ENCODE assay signal across 9 cellular contexts in the genomic region with DNA sequence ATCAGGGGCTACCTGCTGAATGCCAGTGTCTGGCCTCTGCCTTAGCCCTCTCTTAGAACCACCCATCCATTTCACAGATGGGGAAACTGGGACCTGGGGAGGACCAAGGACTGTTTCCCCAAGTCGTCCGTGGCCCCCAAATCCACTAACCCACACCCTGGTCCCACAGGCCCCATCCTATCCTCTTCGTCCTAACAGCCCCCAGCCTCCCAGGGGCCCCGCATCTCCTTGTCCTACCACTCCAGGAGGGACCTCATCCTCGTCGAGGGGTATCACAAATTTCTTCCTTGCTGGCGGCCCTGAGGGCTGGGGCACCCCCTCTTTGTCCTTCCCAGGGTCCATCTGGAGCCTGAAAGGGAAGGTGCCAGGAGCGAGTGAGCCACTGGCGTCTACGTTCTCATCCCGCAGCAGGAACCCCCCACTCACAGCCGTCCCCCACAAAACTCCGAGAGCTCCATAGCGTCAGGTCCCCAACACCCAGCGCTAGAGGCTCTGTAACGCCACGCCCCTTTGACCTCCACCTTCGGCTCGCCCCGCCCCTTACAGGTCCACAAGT. TPM values are rescaled to one million over a fixed set of nuclear protein-coding genes. Genes with fewer than 3 reads are reported as not detected.
A peak's percentile ranks its signal among the peaks of the same experiment; 100 is the strongest.
DNase-seq lines count a peak whose midpoint lies in the region; ATAC-seq, FAIRE-seq and TF ChIP-seq lines count a peak whose summit lies in the region.
"Had no signal": no experiment of that assay in that cellular context is flagged by ENCODE, and none has a peak within 500 bp of the region (broad histone marks: within the 10 kb centered on the region; RNA-seq: fewer than 3 reads in every experiment).

No MANE protein-coding gene starts in this region.

- H3K4me3 ChIP-seq in heart left ventricle (peak overlapping the region; percentile 38 to 83 (median 70)), K562 (peak overlapping the region; percentile 54), mesodermal cell (ENCODE audit: extremely low read depth, insufficient read depth, low read length, poor library complexity, severe bottlenecking) (peak overlapping the region; percentile 72), thyroid gland (replicated peaks in 1 of 3) (peak overlapping the region; percentile 2 to 71 (median 44))

- peaks cover 21% of the 10 kb centered on the region for H3K79me2 ChIP-seq in K562 (ENCODE audit: control insufficient read depth, insufficient read depth, low read length)

- TSS peak; percentile 74 for BruUV-seq in K562 (replicated peaks; lab: Mats Ljungman, UMichigan)

- in situ Hi-C loops in K562 (cut with MboI) = no loop called here

- no peak for TF ChIP-seq EP300 in K562 (IDR thresholded peaks at IDR 0.05; ENCODE audit: low read length)

- peak overlapping the region; percentile 93 to 96 for H3K9ac ChIP-seq in K562 (ENCODE audit: insufficient read depth in 1 of 2, low read depth in 2 of 2, low read length in 2 of 2)

- WGBS in heart left ventricle, 4 donors = 13 to 16% (median 16%) methylated on average over 20 of the region's 20 CpGs
- WGBS in K562 (ENCODE audit: insufficient coverage, low coverage, missing lambda C conversion rate) = 6% methylated on average over 20 of the region's 20 CpGs
- 14 to 19% methylated on average over 14 to 19 of the region's 20 CpGs for WGBS in mesodermal cell (ENCODE audit: insufficient coverage in 2 of 2), 2 experiments
- WGBS in thyroid gland, 2 donors = 14% methylated on average over 20 of the region's 20 CpGs

- TF ChIP-seq POLR2A in heart left ventricle (IDR thresholded peaks at IDR 0.05) (no peak), K562 (conservative IDR thresholded peaks at IDR 0.05) (no peak), thyroid gland (IDR thresholded peaks at IDR 0.05) (no peak)

- DNase-seq in heart left ventricle (no peak), left ventricle myocardium superior (no peak), K562 (ENCODE audit: extremely low read depth in 1 of 4, low spot score in 3 of 4) (no peak), thyroid gland (no peak), NCI-H774 (lab: John Stamatoyannopoulos, UW) (no peak)

- H3K27me3 ChIP-seq in heart left ventricle (no peaks in the 10 kb centered on the region), K562 (ENCODE audit: control insufficient read depth in 2 of 2, insufficient read depth in 2 of 2, low read length in 2 of 2) (no peaks in the 10 kb centered on the region), thyroid gland (no peaks in the 10 kb centered on the region)

- H3K9me3 ChIP-seq in heart left ventricle (no peaks in the 10 kb centered on the region), K562 (replicated peaks; ENCODE audit: control insufficient read depth, insufficient read depth, low read depth, low read length) (no peaks in the 10 kb centered on the region), mesodermal cell (ENCODE audit: control insufficient read depth, low read length) (no peaks in the 10 kb centered on the region), thyroid gland (no peaks in the 10 kb centered on the region)

- no peaks in the 10 kb centered on the region for H4K20me1 ChIP-seq in K562 (replicated peaks; ENCODE audit: control insufficient read depth, insufficient read depth, low read length)

- peak overlapping the region; percentile 91 for H3K4me2 ChIP-seq in K562 (ENCODE audit: insufficient read depth, low read length)

- FAIRE-seq in K562 (lab: Jason Lieb, UNC) = no peak
- FAIRE-seq: endometrium had no signal

- ATAC-seq in heart left ventricle (no peak), left ventricle myocardium superior (no peak), K562 (no peak), HG02981 (IDR thresholded peaks at IDR 0.05; ENCODE audit: unreplicated experiment) (no peak), GM21723 (IDR thresholded peaks at IDR 0.05; ENCODE audit: unreplicated experiment) (no peak)

- POLR2A ChIA-PET in K562 (lab: Yijun Ruan, JAX) = interaction anchor here (0.6 to 2.6 kb wide), 6 partner anchors 15 to 44 kb away, joined by 3 to 8 read pairs (median 3); a partner anchor contains a TSS

- H3K9me1 ChIP-seq in K562 (ENCODE audit: control insufficient read depth, insufficient read depth, low read length) = no peaks in the 10 kb centered on the region

- TF ChIP-seq CTCF in heart left ventricle (IDR thresholded peaks at IDR 0.05) (no peak), K562 (IDR thresholded peaks at IDR 0.05 in 2 of 3, conservative IDR thresholded peaks at IDR 0.05 in 1 of 3; ENCODE audit: insufficient read depth in 2 of 3, low read depth in 1 of 3, low read length in 3 of 3) (no peak), thyroid gland (IDR thresholded peaks at IDR 0.05) (no peak)

- intact Hi-C loops in heart left ventricle (cut with DNase I) = loop anchor here in 4 of 10 donors (2.0 to 10.0 kb wide), 4 partner anchors 16 to 222 kb away; a partner anchor contains a TSS
- intact Hi-C loops in left ventricle myocardium superior (cut with micrococcal nuclease) = no loop called here
- intact Hi-C loops in K562 (cut with micrococcal nuclease) = no loop called here
- intact Hi-C loops in thyroid gland (cut with DNase I) = no loop called here

- H3K27ac ChIP-seq in heart left ventricle = peak overlapping the region; percentile 66 to 98 (median 92)
- H3K27ac ChIP-seq in K562 (ENCODE audit: extremely low read depth, low read depth, low read length) = peak overlapping the region; percentile 99
- peak overlapping the region; percentile 97 for H3K27ac ChIP-seq in mesodermal cell (ENCODE audit: low read depth, low read length, severe bottlenecking)
- peak overlapping the region; percentile 58 to 90 (median 88) for H3K27ac ChIP-seq in thyroid gland

- H3K4me1 ChIP-seq in heart left ventricle = peaks cover 2 to 73% (median 29%) of the 10 kb centered on the region in 12 donors
- peaks cover 22 to 56% of the 10 kb centered on the region in 2 experiments; a peak in 4 of 5 replicates for H3K4me1 ChIP-seq in K562 (replicated peaks in 1 of 2; ENCODE audit: control insufficient read depth in 2 of 2, insufficient read depth in 2 of 2, low read length in 2 of 2)
- peaks cover 15% of the 10 kb centered on the region for H3K4me1 ChIP-seq in mesodermal cell (ENCODE audit: control insufficient read depth, insufficient read depth, low read length, poor library complexity, severe bottlenecking)
- H3K4me1 ChIP-seq in thyroid gland = peaks cover 7 to 21% of the 10 kb centered on the region in 2 donors

- CTCF ChIA-PET in K562 (lab: Yijun Ruan, JAX; ENCODE audit: low intra/inter-chr PET ratio) = no interaction called here

- H2AFZ ChIP-seq in K562 (ENCODE audit: low read depth, low read length) = peak overlapping the region; percentile 72

- no peak for TF ChIP-seq RAD21 in K562 (CRISPR knock-in tag; conservative IDR thresholded peaks at IDR 0.05 in 1 of 2, IDR thresholded peaks at IDR 0.05 in 1 of 2)

- peaks cover 0 to 35% (median 13%) of the 10 kb centered on the region in 9 donors for H3K36me3 ChIP-seq in heart left ventricle
- H3K36me3 ChIP-seq in K562 (ENCODE audit: control insufficient read depth, insufficient read depth, low read length) = peaks cover 33% of the 10 kb centered on the region; the same call in 2 of the 3 replicates
- peaks cover 27% of the 10 kb centered on the region for H3K36me3 ChIP-seq in mesodermal cell (ENCODE audit: control insufficient read depth, insufficient read depth, low read length)
- H3K36me3 ChIP-seq in thyroid gland = no peaks in the 10 kb centered on the region

RNA-seq across cellular contexts. Expression of a gene that starts 0.6 kb away (rescaled TPM):
- total RNA-seq in heart left ventricle = 100 to 1,000 TPM; 104 to 156 (median 121) TPM
- 100 to 1,000 TPM; 120 to 294 TPM for polyA plus RNA-seq in heart left ventricle
- total RNA-seq in left ventricle myocardium superior = 150 TPM
- total RNA-seq in K562 (2011; cell fraction: chromatin; rRNA removed; ENCODE audit: low replicate concordance) = 39.0 and 101 TPM in 2 replicates
- 64.0 and 74.7 TPM in 2 replicates for total RNA-seq in K562 (2011; cell fraction: nucleolus; rRNA removed)
- total RNA-seq in K562 (2011; cell fraction: nucleoplasm; rRNA removed) = 56.7 and 74.6 TPM in 2 replicates
- 87.1 and 89.4 TPM in 2 replicates for total RNA-seq in K562 (2014; rRNA removed)
- 31.1 and 37.7 TPM in 2 replicates for total RNA-seq in K562 (2014; rRNA removed; fragmentation: Illumina TruSeq; extraction: Trizol)
- total RNA-seq in K562 (2015; rRNA removed; fragmentation: Illumina TruSeq; extraction: Trizol) = 49.9 and 57.3 TPM in 2 replicates
- 75.1 and 75.5 TPM in 2 replicates for total RNA-seq in K562 (2021)
- polyA plus RNA-seq in K562 (2011; rRNA removed) = 60.0 and 67.5 TPM in 2 replicates
- 85.4 and 165 TPM in 2 replicates for polyA plus RNA-seq in K562 (2011; cell fraction: cytosol; rRNA removed)
- 90.3 and 164 TPM in 2 replicates for polyA plus RNA-seq in K562 (2011; cell fraction: nucleus; rRNA removed)
- 61.5 and 139 TPM in 2 replicates for polyA plus RNA-seq in K562 (2012)
- 70.3 and 86.8 TPM in 2 replicates for polyA plus RNA-seq in K562 (2014; fragmentation: Illumina TruSeq; extraction: Trizol)
- 10 to 100 TPM in 1 of 2 experiments, 1 to 10 TPM in 1; 9.3 to 17.0 TPM for polyA plus RNA-seq in K562 (2014; fragmentation: Nextera tagmentation; extraction: Ambion mirVana)
- 92.6 and 95.8 TPM in 2 replicates for polyA plus RNA-seq in K562 (2014; rRNA removed)
- 19.6 and 33.4 TPM in 2 replicates for polyA minus RNA-seq in K562 (2011; rRNA and poly(A)+ RNA removed)
- polyA minus RNA-seq in K562 (2011; cell fraction: cytosol; rRNA and poly(A)+ RNA removed) = 57.8 and 74.6 TPM in 2 replicates
- polyA minus RNA-seq in K562 (2011; cell fraction: nucleus; rRNA and poly(A)+ RNA removed) = 37.8 and 41.3 TPM in 2 replicates
- polyA plus RNA-seq in mesodermal cell (2013, experiment 1 of 2) = 112 TPM
- polyA plus RNA-seq in mesodermal cell (2013, experiment 2 of 2) = 94.3 TPM
- total RNA-seq in thyroid gland = 100 to 1,000 TPM in 2 of 4 donors, 10 to 100 TPM in 2; 89.1 to 157 (median 113) TPM

RNA-seq across cellular contexts. Expression of a gene that starts 16.7 kb away (rescaled TPM):
- total RNA-seq in heart left ventricle (10 to 100 TPM in 1 of 9 donors, 1 to 10 TPM in 8; 4.4 to 10.6 (median 6.9) TPM), left ventricle myocardium superior (7.0 TPM), K562 (2014; rRNA removed) (36.6 and 50.6 TPM in 2 replicates), K562 (2014; rRNA removed; fragmentation: Illumina TruSeq; extraction: Trizol) (19.7 and 22.7 TPM in 2 replicates), K562 (2015; rRNA removed; fragmentation: Illumina TruSeq; extraction: Trizol) (50.1 and 51.0 TPM in 2 replicates), K562 (2021) (27.4 and 32.1 TPM in 2 replicates), thyroid gland (1 to 10 TPM; 1.3 to 9.1 (median 4.2) TPM)
- polyA plus RNA-seq in heart left ventricle (1 to 10 TPM; 6.7 to 8.5 TPM), K562 (2011; rRNA removed) (8.5 and 9.7 TPM in 2 replicates), K562 (2014; fragmentation: Illumina TruSeq; extraction: Trizol) (32.6 and 37.4 TPM in 2 replicates), K562 (2014; fragmentation: Nextera tagmentation; extraction: Ambion mirVana) (1 to 10 TPM; 3.0 to 6.4 TPM), K562 (2014; rRNA removed) (29.2 and 31.7 TPM in 2 replicates)
- total RNA-seq in K562 (2011; cell fraction: chromatin; rRNA removed; ENCODE audit: low replicate concordance) = 7.5 and 14.6 TPM in 2 replicates
- 11.1 and 14.3 TPM in 2 replicates for total RNA-seq in K562 (2011; cell fraction: nucleolus; rRNA removed)
- 9.8 and 10.3 TPM in 2 replicates for total RNA-seq in K562 (2011; cell fraction: nucleoplasm; rRNA removed)
- 11.0 and 17.1 TPM in 2 replicates for polyA plus RNA-seq in K562 (2011; cell fraction: cytosol; rRNA removed)
- 3.6 and 6.6 TPM in 2 replicates for polyA plus RNA-seq in K562 (2011; cell fraction: nucleus; rRNA removed)
- polyA plus RNA-seq in K562 (2012) = 5.1 and 14.9 TPM in 2 replicates
- 4.5 and 4.9 TPM in 2 replicates for polyA minus RNA-seq in K562 (2011; rRNA and poly(A)+ RNA removed)
- 12.2 and 12.9 TPM in 2 replicates for polyA minus RNA-seq in K562 (2011; cell fraction: cytosol; rRNA and poly(A)+ RNA removed)
- polyA minus RNA-seq in K562 (2011; cell fraction: nucleus; rRNA and poly(A)+ RNA removed) = 3.0 and 3.8 TPM in 2 replicates
- polyA plus RNA-seq in mesodermal cell (2013, experiment 1 of 2) = 5.2 TPM
- polyA plus RNA-seq in mesodermal cell (2013, experiment 2 of 2) = 4.6 TPM

RNA-seq across cellular contexts. Expression of a gene that starts 18.2 kb away (rescaled TPM):
- total RNA-seq in heart left ventricle (100 to 1,000 TPM in 7 of 9 donors, 10 to 100 TPM in 2; 92.3 to 400 (median 139) TPM), left ventricle myocardium superior (222 TPM), K562 (2014; rRNA removed) (2.3 TPM in 2 replicates), K562 (2014; rRNA removed; fragmentation: Illumina TruSeq; extraction: Trizol) (0.84 and 1.0 TPM in 2 replicates), K562 (2015; rRNA removed; fragmentation: Illumina TruSeq; extraction: Trizol) (0.83 and 0.94 TPM in 2 replicates), K562 (2021) (4.5 and 6.7 TPM in 2 replicates), thyroid gland (10 to 100 TPM; 11.9 to 64.2 (median 35.8) TPM)
- polyA plus RNA-seq in heart left ventricle (100 to 1,000 TPM; 102 to 174 TPM), K562 (2011; rRNA removed) (2.0 and 6.6 TPM in 2 replicates), K562 (2014; fragmentation: Illumina TruSeq; extraction: Trizol) (2.7 and 3.6 TPM in 2 replicates), K562 (2014; fragmentation: Nextera tagmentation; extraction: Ambion mirVana) (under 1 TPM; 0.32 to 0.82 TPM), K562 (2014; rRNA removed) (1.7 and 3.7 TPM in 2 replicates)
- total RNA-seq in K562 (2011; cell fraction: chromatin; rRNA removed; ENCODE audit: low replicate concordance) = 13.7 and 25.0 TPM in 2 replicates
- total RNA-seq in K562 (2011; cell fraction: nucleolus; rRNA removed) = 14.5 and 17.6 TPM in 2 replicates
- total RNA-seq in K562 (2011; cell fraction: nucleoplasm; rRNA removed) = 15.8 and 21.6 TPM in 2 replicates
- 2.6 and 3.5 TPM in 2 replicates for polyA plus RNA-seq in K562 (2011; cell fraction: cytosol; rRNA removed)
- polyA plus RNA-seq in K562 (2011; cell fraction: nucleus; rRNA removed) = 16.5 and 21.1 TPM in 2 replicates
- 7.4 and 23.3 TPM in 2 replicates for polyA plus RNA-seq in K562 (2012)
- 1.6 and 2.6 TPM in 2 replicates for polyA minus RNA-seq in K562 (2011; rRNA and poly(A)+ RNA removed)
- 2.4 and 7.6 TPM in 2 replicates for polyA minus RNA-seq in K562 (2011; cell fraction: cytosol; rRNA and poly(A)+ RNA removed)
- polyA minus RNA-seq in K562 (2011; cell fraction: nucleus; rRNA and poly(A)+ RNA removed) = 3.1 and 6.1 TPM in 2 replicates
- 32.4 TPM for polyA plus RNA-seq in mesodermal cell (2013, experiment 1 of 2)
- polyA plus RNA-seq in mesodermal cell (2013, experiment 2 of 2) = 27.7 TPM

RNA-seq across cellular contexts. Expression of a gene that starts 44.7 kb away (rescaled TPM):
- 100 to 1,000 TPM in 1 of 9 donors, 10 to 100 TPM in 1, 1 to 10 TPM in 4, under 1 TPM in 3; 0.23 to 107 (median 1.1) TPM for total RNA-seq in heart left ventricle
- 1 to 10 TPM; 1.4 to 8.0 TPM for polyA plus RNA-seq in heart left ventricle
- total RNA-seq in left ventricle myocardium superior = 0.79 TPM
- total RNA-seq in K562 (2011; cell fraction: chromatin; rRNA removed; ENCODE audit: low replicate concordance) = 2.1 and 8.8 TPM in 2 replicates
- total RNA-seq in K562 (2011; cell fraction: nucleolus; rRNA removed) = 4.2 and 6.7 TPM in 2 replicates
- total RNA-seq in K562 (2011; cell fraction: nucleoplasm; rRNA removed) = 3.9 and 4.5 TPM in 2 replicates
- total RNA-seq in K562 (2014; rRNA removed) = 1.2 and 1.6 TPM in 2 replicates
- total RNA-seq in K562 (2014; rRNA removed; fragmentation: Illumina TruSeq; extraction: Trizol) = 0.73 TPM in 2 replicates
- total RNA-seq in K562 (2015; rRNA removed; fragmentation: Illumina TruSeq; extraction: Trizol) = 0.18 and 0.26 TPM in 2 replicates
- total RNA-seq in K562 (2021) = 2.4 and 2.7 TPM in 2 replicates
- polyA plus RNA-seq in K562 (2011; rRNA removed) = 0.25 and 0.27 TPM in 2 replicates
- 0.32 and 0.52 TPM in 2 replicates for polyA plus RNA-seq in K562 (2011; cell fraction: cytosol; rRNA removed)
- 1.8 and 3.8 TPM in 2 replicates for polyA plus RNA-seq in K562 (2011; cell fraction: nucleus; rRNA removed)
- polyA plus RNA-seq in K562 (2012) = 0.76 and 1.3 TPM in 2 replicates
- polyA plus RNA-seq in K562 (2014; fragmentation: Illumina TruSeq; extraction: Trizol) = 1.2 and 1.4 TPM in 2 replicates
- polyA plus RNA-seq in K562 (2014; fragmentation: Nextera tagmentation; extraction: Ambion mirVana) = under 1 TPM; 0.11 to 0.30 TPM
- 0.93 and 2.9 TPM in 2 replicates for polyA plus RNA-seq in K562 (2014; rRNA removed)
- polyA minus RNA-seq in K562 (2011; rRNA and poly(A)+ RNA removed) = 0.54 and 0.77 TPM in 2 replicates
- polyA minus RNA-seq in K562 (2011; cell fraction: cytosol; rRNA and poly(A)+ RNA removed) = 0.55 and 0.76 TPM in 2 replicates
- 2.8 and 3.6 TPM in 2 replicates for polyA minus RNA-seq in K562 (2011; cell fraction: nucleus; rRNA and poly(A)+ RNA removed)
- 2.4 TPM for polyA plus RNA-seq in mesodermal cell (2013, experiment 1 of 2)
- polyA plus RNA-seq in mesodermal cell (2013, experiment 2 of 2) = 3.2 TPM
- total RNA-seq in thyroid gland = 1 to 10 TPM; 1.6 to 3.3 (median 2.4) TPM

RNA-seq across cellular contexts. Expression of a gene that starts 52.7 kb away (rescaled TPM):
- 10 to 100 TPM in 8 of 9 donors, 1 to 10 TPM in 1; 9.8 to 24.1 (median 13.9) TPM for total RNA-seq in heart left ventricle
- polyA plus RNA-seq in heart left ventricle = 1 to 10 TPM; 5.8 to 8.4 TPM
- total RNA-seq in left ventricle myocardium superior = 9.9 TPM
- total RNA-seq in K562 (2011; cell fraction: chromatin; rRNA removed; ENCODE audit: low replicate concordance) = 133 and 285 TPM in 2 replicates
- 121 and 134 TPM in 2 replicates for total RNA-seq in K562 (2011; cell fraction: nucleolus; rRNA removed)
- 92.9 and 95.2 TPM in 2 replicates for total RNA-seq in K562 (2011; cell fraction: nucleoplasm; rRNA removed)
- total RNA-seq in K562 (2014; rRNA removed) = 26.4 and 29.8 TPM in 2 replicates
- 12.0 and 15.0 TPM in 2 replicates for total RNA-seq in K562 (2014; rRNA removed; fragmentation: Illumina TruSeq; extraction: Trizol)
- 12.9 and 13.9 TPM in 2 replicates for total RNA-seq in K562 (2015; rRNA removed; fragmentation: Illumina TruSeq; extraction: Trizol)
- total RNA-seq in K562 (2021) = 55.9 and 57.7 TPM in 2 replicates
- 23.4 and 52.4 TPM in 2 replicates for polyA plus RNA-seq in K562 (2011; rRNA removed)
- polyA plus RNA-seq in K562 (2011; cell fraction: cytosol; rRNA removed) = 23.5 and 48.2 TPM in 2 replicates
- polyA plus RNA-seq in K562 (2011; cell fraction: nucleus; rRNA removed) = 142 and 172 TPM in 2 replicates
- polyA plus RNA-seq in K562 (2012) = 37.7 and 45.1 TPM in 2 replicates
- polyA plus RNA-seq in K562 (2014; fragmentation: Illumina TruSeq; extraction: Trizol) = 28.5 and 32.7 TPM in 2 replicates
- polyA plus RNA-seq in K562 (2014; fragmentation: Nextera tagmentation; extraction: Ambion mirVana) = 1 to 10 TPM; 2.2 to 2.4 TPM
- polyA plus RNA-seq in K562 (2014; rRNA removed) = 31.1 and 31.6 TPM in 2 replicates
- polyA minus RNA-seq in K562 (2011; rRNA and poly(A)+ RNA removed) = 51.5 and 54.5 TPM in 2 replicates
- polyA minus RNA-seq in K562 (2011; cell fraction: cytosol; rRNA and poly(A)+ RNA removed) = 26.8 and 33.6 TPM in 2 replicates
- polyA minus RNA-seq in K562 (2011; cell fraction: nucleus; rRNA and poly(A)+ RNA removed) = 37.0 and 57.0 TPM in 2 replicates
- 45.0 TPM for polyA plus RNA-seq in mesodermal cell (2013, experiment 1 of 2)
- 40.2 TPM for polyA plus RNA-seq in mesodermal cell (2013, experiment 2 of 2)
- 10 to 100 TPM in 3 of 4 donors, 1 to 10 TPM in 1; 9.4 to 19.2 (median 15.9) TPM for total RNA-seq in thyroid gland
